11 cellular contexts compared by ENCODE assay signal in genomic region chr10:103985726-103986125, GRCh38.
"Had no signal": no experiment of that assay in that cellular context is flagged by ENCODE, and none has a peak within 500 bp of the region (broad histone marks: within the 10 kb centered on the region; RNA-seq: fewer than 3 reads in every experiment).

No MANE protein-coding gene starts in this region.

- H3K4me3 ChIP-seq: lung, prostate gland, right lobe of liver, spleen, transverse colon had no signal

- H3K36me3 ChIP-seq: prostate gland, right lobe of liver had no signal

- H3K27me3 ChIP-seq: right lobe of liver, spleen, transverse colon had no signal

- H3K4me1 ChIP-seq: prostate gland had no signal

- DNase-seq: activated gamma-delta T cell; anterior cingulate cortex; left colon; occipital lobe; right lobe of liver; spleen; stimulated activated naive B cell treated with anti-CD40 and anti-IgM and Interleukin-4, amounts not matched to agents 10 μg/mL and 1 μg/mL and 100 μg/mL, for 72 hours; transverse colon had no signal

- H3K9me3 ChIP-seq: prostate gland, right lobe of liver, spleen, transverse colon had no signal

- H3K27ac ChIP-seq: prostate gland, right lobe of liver, transverse colon, VCaP had no signal

- ATAC-seq: left colon, right lobe of liver had no signal
